Comparison of ENCODE assay signal across 1 cellular context in the genomic region with DNA sequence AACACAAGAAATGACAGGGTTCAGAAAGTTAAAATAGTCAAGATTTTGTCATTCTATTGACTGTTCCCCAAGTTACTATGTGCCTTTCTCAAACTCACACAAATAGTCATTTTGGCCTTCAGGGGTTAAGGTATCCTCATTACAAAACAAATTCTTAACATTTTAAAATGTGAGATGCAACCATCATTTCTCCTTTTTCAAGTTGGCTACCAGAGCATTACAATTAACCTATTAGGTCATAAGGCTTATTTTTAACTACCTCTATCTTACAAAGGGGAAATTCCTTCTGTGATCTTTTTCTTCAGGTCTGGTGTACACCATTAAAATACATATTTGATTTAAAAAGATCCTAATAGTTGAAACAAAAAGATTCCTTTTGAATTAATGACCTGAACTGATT.
TF ChIP-seq lines count a peak whose summit lies in the region.

No MANE protein-coding gene starts in this region.

TF ChIP-seq in GM12878, 131 proteins besides CTCF, POLR2A, EP300 and RAD21 (continued from another document):
- TF ChIP-seq, protein P1, sequence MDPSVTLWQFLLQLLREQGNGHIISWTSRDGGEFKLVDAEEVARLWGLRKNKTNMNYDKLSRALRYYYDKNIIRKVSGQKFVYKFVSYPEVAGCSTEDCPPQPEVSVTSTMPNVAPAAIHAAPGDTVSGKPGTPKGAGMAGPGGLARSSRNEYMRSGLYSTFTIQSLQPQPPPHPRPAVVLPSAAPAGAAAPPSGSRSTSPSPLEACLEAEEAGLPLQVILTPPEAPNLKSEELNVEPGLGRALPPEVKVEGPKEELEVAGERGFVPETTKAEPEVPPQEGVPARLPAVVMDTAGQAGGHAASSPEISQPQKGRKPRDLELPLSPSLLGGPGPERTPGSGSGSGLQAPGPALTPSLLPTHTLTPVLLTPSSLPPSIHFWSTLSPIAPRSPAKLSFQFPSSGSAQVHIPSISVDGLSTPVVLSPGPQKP (IDR thresholded peaks at IDR 0.05; ENCODE audit: low read depth, low read length): no peak
- TF ChIP-seq, protein P2, sequence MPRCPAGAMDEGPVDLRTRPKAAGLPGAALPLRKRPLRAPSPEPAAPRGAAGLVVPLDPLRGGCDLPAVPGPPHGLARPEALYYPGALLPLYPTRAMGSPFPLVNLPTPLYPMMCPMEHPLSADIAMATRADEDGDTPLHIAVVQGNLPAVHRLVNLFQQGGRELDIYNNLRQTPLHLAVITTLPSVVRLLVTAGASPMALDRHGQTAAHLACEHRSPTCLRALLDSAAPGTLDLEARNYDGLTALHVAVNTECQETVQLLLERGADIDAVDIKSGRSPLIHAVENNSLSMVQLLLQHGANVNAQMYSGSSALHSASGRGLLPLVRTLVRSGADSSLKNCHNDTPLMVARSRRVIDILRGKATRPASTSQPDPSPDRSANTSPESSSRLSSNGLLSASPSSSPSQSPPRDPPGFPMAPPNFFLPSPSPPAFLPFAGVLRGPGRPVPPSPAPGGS (IDR thresholded peaks at IDR 0.05; ENCODE audit: borderline replicate concordance, insufficient read depth, low read depth, low read length, poor library complexity, severe bottlenecking): no peak
- TF ChIP-seq MEF2A (IDR thresholded peaks at IDR 0.05; ENCODE audit: insufficient read depth, low read depth, low read length): peak; percentile 77
- no peak for TF ChIP-seq HCFC1 (IDR thresholded peaks at IDR 0.05; ENCODE audit: low read length)
- TF ChIP-seq, protein P3, sequence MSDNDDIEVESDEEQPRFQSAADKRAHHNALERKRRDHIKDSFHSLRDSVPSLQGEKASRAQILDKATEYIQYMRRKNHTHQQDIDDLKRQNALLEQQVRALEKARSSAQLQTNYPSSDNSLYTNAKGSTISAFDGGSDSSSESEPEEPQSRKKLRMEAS (IDR thresholded peaks at IDR 0.05; ENCODE audit: low read depth, low read length): no peak
- TF ChIP-seq, protein P4, sequence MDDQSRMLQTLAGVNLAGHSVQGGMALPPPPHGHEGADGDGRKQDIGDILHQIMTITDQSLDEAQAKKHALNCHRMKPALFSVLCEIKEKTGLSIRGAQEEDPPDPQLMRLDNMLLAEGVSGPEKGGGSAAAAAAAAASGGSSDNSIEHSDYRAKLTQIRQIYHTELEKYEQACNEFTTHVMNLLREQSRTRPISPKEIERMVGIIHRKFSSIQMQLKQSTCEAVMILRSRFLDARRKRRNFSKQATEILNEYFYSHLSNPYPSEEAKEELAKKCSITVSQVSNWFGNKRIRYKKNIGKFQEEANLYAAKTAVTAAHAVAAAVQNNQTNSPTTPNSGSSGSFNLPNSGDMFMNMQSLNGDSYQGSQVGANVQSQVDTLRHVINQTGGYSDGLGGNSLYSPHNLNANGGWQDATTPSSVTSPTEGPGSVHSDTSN (IDR thresholded peaks at IDR 0.05; ENCODE audit: insufficient replicate concordance, low read depth, low read length): no peak
- TF ChIP-seq, protein P5, sequence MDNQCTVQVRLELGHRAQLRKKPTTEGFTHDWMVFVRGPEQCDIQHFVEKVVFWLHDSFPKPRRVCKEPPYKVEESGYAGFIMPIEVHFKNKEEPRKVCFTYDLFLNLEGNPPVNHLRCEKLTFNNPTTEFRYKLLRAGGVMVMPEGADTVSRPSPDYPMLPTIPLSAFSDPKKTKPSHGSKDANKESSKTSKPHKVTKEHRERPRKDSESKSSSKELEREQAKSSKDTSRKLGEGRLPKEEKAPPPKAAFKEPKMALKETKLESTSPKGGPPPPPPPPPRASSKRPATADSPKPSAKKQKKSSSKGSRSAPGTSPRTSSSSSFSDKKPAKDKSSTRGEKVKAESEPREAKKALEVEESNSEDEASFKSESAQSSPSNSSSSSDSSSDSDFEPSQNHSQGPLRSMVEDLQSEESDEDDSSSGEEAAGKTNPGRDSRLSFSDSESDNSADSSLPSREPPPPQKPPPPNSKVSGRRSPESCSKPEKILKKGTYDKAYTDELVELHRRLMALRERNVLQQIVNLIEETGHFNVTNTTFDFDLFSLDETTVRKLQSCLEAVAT (IDR thresholded peaks at IDR 0.05): no peak
- no peak for TF ChIP-seq PAX8 (IDR thresholded peaks at IDR 0.05)
- TF ChIP-seq MYB (IDR thresholded peaks at IDR 0.05; ENCODE audit: borderline replicate concordance, low read depth, low read length): no peak
- TF ChIP-seq SUZ12 (IDR thresholded peaks at IDR 0.05; ENCODE audit: unreplicated experiment): no peak
- TF ChIP-seq, protein P6, sequence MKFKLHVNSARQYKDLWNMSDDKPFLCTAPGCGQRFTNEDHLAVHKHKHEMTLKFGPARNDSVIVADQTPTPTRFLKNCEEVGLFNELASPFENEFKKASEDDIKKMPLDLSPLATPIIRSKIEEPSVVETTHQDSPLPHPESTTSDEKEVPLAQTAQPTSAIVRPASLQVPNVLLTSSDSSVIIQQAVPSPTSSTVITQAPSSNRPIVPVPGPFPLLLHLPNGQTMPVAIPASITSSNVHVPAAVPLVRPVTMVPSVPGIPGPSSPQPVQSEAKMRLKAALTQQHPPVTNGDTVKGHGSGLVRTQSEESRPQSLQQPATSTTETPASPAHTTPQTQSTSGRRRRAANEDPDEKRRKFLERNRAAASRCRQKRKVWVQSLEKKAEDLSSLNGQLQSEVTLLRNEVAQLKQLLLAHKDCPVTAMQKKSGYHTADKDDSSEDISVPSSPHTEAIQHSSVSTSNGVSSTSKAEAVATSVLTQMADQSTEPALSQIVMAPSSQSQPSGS (IDR thresholded peaks at IDR 0.05; ENCODE audit: low read length): peak; percentile 87
- no peak for TF ChIP-seq HDAC6 (IDR thresholded peaks at IDR 0.05; ENCODE audit: unreplicated experiment)
- TF ChIP-seq BCL11A (IDR thresholded peaks at IDR 0.05; ENCODE audit: low read depth, low read length): peak; percentile 42; the same call in 1 of the 2 replicates
- TF ChIP-seq EED (IDR thresholded peaks at IDR 0.05; ENCODE audit: low read depth): no peak
- no peak for TF ChIP-seq NBN (IDR thresholded peaks at IDR 0.05)
- no peak for TF ChIP-seq TBL1XR1 (IDR thresholded peaks at IDR 0.05; ENCODE audit: low read depth, low read length)
- TF ChIP-seq ZBED1 (IDR thresholded peaks at IDR 0.05; ENCODE audit: borderline replicate concordance): peak; percentile 43; the same call in 1 of the 2 replicates
- peak; percentile 51 for TF ChIP-seq SPI1 (IDR thresholded peaks at IDR 0.05; ENCODE audit: borderline replicate concordance, insufficient read depth, low read depth, low read length)
- peak; percentile 77 for TF ChIP-seq MEF2B (IDR thresholded peaks at IDR 0.05; ENCODE audit: partially characterized antibody, poor library complexity, severe bottlenecking)
- TF ChIP-seq ZNF384 (IDR thresholded peaks at IDR 0.05; ENCODE audit: borderline replicate concordance, low read depth, low read length): no peak
TF ChIP-seq in GM12878: peak in this region for 24.
